ENCODE assay signal across 8 cellular contexts in genomic region chr12:48119078-48119833, GRCh38. TPM values are rescaled to one million over a fixed set of nuclear protein-coding genes. Genes with fewer than 3 reads are reported as not detected.
DNase-seq lines count a peak whose midpoint lies in the region; ATAC-seq and TF ChIP-seq lines count a peak whose summit lies in the region.

Gene PFKM (plus strand): TSS chr12:48119364. CDS start chr12:48122775, 3,411 bp downstream.

- peak within 1 kb of the TSS; percentile 82 for H3K9ac ChIP-seq in adipocyte (ENCODE audit: low read length)

- no peaks in the 10 kb centered on the region for H3K27me3 ChIP-seq in adipocyte (replicated peaks; ENCODE audit: control insufficient read depth, insufficient read depth, low read length)
- H3K27me3 ChIP-seq in cardiac muscle cell = no peaks in the 10 kb centered on the region
- H3K27me3 ChIP-seq in upper lobe of right lung = no peaks in the 10 kb centered on the region

- H3K36me3 ChIP-seq in adipocyte (ENCODE audit: control insufficient read depth, insufficient read depth, low read length, severe bottlenecking) (peaks cover 17% of the 10 kb centered on the region), cardiac muscle cell (peaks cover 5% of the 10 kb centered on the region), upper lobe of right lung (peaks cover 12% of the 10 kb centered on the region)

- TF ChIP-seq CTCF in GM12864 (IDR thresholded peaks at IDR 0.05; ENCODE audit: low read depth, low read length, missing control alignments) (no peak), cardiac muscle cell (IDR thresholded peaks at IDR 0.05; ENCODE audit: low read depth, low read length) (no peak), upper lobe of right lung (IDR thresholded peaks at IDR 0.05) (no peak)

- H3K27ac ChIP-seq in cardiac muscle cell = peak within 1 kb of the TSS; percentile 94
- H3K27ac ChIP-seq in upper lobe of right lung = peak within 1 kb of the TSS; percentile 45

- ATAC-seq in HG02623 (IDR thresholded peaks at IDR 0.05; ENCODE audit: unreplicated experiment) = peak; percentile 99
- peak; percentile 100 for ATAC-seq in upper lobe of right lung

- peak within 1 kb of the TSS; percentile 86 for H3K4me3 ChIP-seq in GM12864 (ENCODE audit: low read depth, low read length)
- H3K4me3 ChIP-seq in adipocyte (ENCODE audit: low read length) = peak within 1 kb of the TSS; percentile 91
- H3K4me3 ChIP-seq in cardiac muscle cell = peak within 1 kb of the TSS; percentile 81
- H3K4me3 ChIP-seq in upper lobe of right lung = peak within 1 kb of the TSS; percentile 68

- intact Hi-C loops in upper lobe of right lung (cut with DNase I) = no loop called here

- DNase-seq in GM12864 (ENCODE audit: low read depth) (peak; percentile 86), NCI-H1105 treated with DMSO at 0.1 percent for 48 hours (lab: John Stamatoyannopoulos, UW) (peak; percentile 92), SW 1271 (lab: John Stamatoyannopoulos, UW) (peak; percentile 56 to 89), adipocyte (ENCODE audit: low read depth) (peak; percentile 94), cardiac muscle cell (ENCODE audit: low read depth in 1 of 2, low spot score in 1 of 2) (peak; percentile 92 to 95), pons (ENCODE audit: low spot score) (peak; percentile 75), upper lobe of right lung (peak; percentile 82)

- H3K4me1 ChIP-seq in adipocyte (ENCODE audit: control insufficient read depth, insufficient read depth, low read length) (peaks cover 8% of the 10 kb centered on the region), cardiac muscle cell (ENCODE audit: low read depth) (peaks cover 24% of the 10 kb centered on the region), upper lobe of right lung (peaks cover 8% of the 10 kb centered on the region)

- H3K9me3 ChIP-seq in adipocyte (ENCODE audit: control insufficient read depth, low read length) (no peaks in the 10 kb centered on the region), cardiac muscle cell (ENCODE audit: low read depth) (no peaks in the 10 kb centered on the region), upper lobe of right lung (no peaks in the 10 kb centered on the region)

RNA-seq across cellular contexts. Expression of gene PFKM, which starts in this region (rescaled TPM):
- total RNA-seq in cardiac muscle cell (118 and 152 TPM in 2 replicates), upper lobe of right lung (41.8 TPM)
- 148 and 163 TPM in 2 replicates for polyA plus RNA-seq in cardiac muscle cell

Comparison
In these comparisons a context has a peak if more than half of its experiments do, and no peak if none do; other contexts are left out.
1. Peak in every context shown above with its lines: DNase-seq, ATAC-seq, H3K4me3 ChIP-seq and H3K27ac ChIP-seq.